27 cellular contexts compared by ENCODE assay signal in genomic region chr9:22427226-22427880, GRCh38.
"Had no signal": no experiment of that assay in that cellular context is flagged by ENCODE, and none has a peak within 500 bp of the region (broad histone marks: within the 10 kb centered on the region; RNA-seq: fewer than 3 reads in every experiment).

No MANE protein-coding gene starts in this region.

- H3K27me3 ChIP-seq: colonic mucosa, esophagus muscularis mucosa, esophagus squamous epithelium, gastrocnemius medialis had no signal

- H3K27ac ChIP-seq: colonic mucosa, coronary artery, dorsolateral prefrontal cortex, epithelial cell of prostate, esophagus muscularis mucosa, esophagus squamous epithelium, foreskin keratinocyte, gastrocnemius medialis, gastroesophageal sphincter, heart left ventricle, heart right ventricle had no signal

- H3K36me3 ChIP-seq: colonic mucosa, esophagus muscularis mucosa, esophagus squamous epithelium, gastrocnemius medialis, gastroesophageal sphincter, heart left ventricle, heart right ventricle had no signal

- H3K9me3 ChIP-seq: colonic mucosa, esophagus muscularis mucosa, esophagus squamous epithelium, gastrocnemius medialis, gastroesophageal sphincter, heart left ventricle, heart right ventricle had no signal

- H3K4me3 ChIP-seq: colonic mucosa, coronary artery, dorsolateral prefrontal cortex, esophagus muscularis mucosa, esophagus squamous epithelium, gastrocnemius medialis, gastroesophageal sphincter, heart left ventricle, heart right ventricle had no signal

- FAIRE-seq: colon, endometrium, frontal cortex had no signal

- H3K4me1 ChIP-seq: colonic mucosa, esophagus muscularis mucosa, esophagus squamous epithelium, foreskin keratinocyte, gastrocnemius medialis, gastroesophageal sphincter, heart left ventricle, heart right ventricle had no signal

- DNase-seq: colonic mucosa; cortex of kidney; dermis blood vessel endothelial cell; dorsolateral prefrontal cortex; effector CD4-positive, alpha-beta T cell; effector CD8-positive, alpha-beta T cell; effector memory CD4-positive, alpha-beta T cell; effector memory CD8-positive, alpha-beta T cell; endodermal cell; erythroblast; esophagus squamous epithelium; foreskin fibroblast; foreskin keratinocyte; foreskin melanocyte; gastrocnemius medialis; glutamatergic neuron; head of caudate nucleus; heart left ventricle; heart right ventricle had no signal

- ATAC-seq: effector memory CD8-positive, alpha-beta T cell; esophagus mucosa; foreskin keratinocyte; gastrocnemius medialis; gastroesophageal sphincter; heart left ventricle; heart right ventricle had no signal
